Comparison of ENCODE assay signal across 10 cellular contexts in the genomic region with DNA sequence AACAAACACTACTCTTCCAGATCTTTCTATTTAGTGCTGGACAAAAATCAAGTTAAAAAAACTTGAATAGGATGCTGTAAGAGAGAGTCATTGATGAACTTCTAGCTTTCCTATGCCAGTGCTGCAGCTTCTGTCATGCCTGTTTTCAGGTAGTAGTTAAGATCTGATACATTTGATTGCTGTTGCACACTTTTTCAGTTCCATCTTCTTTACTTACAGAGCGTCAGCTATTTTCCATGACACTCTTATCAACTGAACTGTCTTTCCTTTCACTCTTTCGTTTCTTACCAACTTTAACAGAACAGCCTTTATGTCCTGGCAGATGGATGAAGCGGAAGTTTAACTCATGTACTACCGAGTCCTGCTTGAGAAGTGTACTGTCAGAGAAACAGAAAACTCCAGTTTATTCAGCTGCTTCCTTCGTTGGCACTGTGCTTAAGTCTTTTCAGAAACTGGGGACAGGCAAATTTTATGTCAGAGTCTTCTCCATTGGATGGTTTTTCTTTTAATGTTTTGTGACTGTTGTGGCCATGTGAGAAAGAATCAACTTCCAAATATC.
"Had no signal": no experiment of that assay in that cellular context is flagged by ENCODE, and none has a peak within 500 bp of the region (broad histone marks: within the 10 kb centered on the region; RNA-seq: fewer than 3 reads in every experiment).

No MANE protein-coding gene starts in this region.

- H3K9me3 ChIP-seq: ascending aorta, breast epithelium, thyroid gland had no signal

- DNase-seq: activated CD4-positive, alpha-beta T cell treated with anti-CD3 and anti-CD28 coated beads, Interleukin-2, amount 10 ng/mL, durations not matched to agents 7 days and 5 days; activated naive CD4-positive, alpha-beta T cell treated with anti-CD3 and anti-CD28 coated beads, Interleukin-2, amount 10 ng/mL, durations not matched to agents 7 days and 5 days; activated T-cell treated with anti-CD3 and anti-CD28 coated beads for 4 hours; erythroblast; islet precursor cell; naive thymus-derived CD4-positive, alpha-beta T cell; stimulated activated CD4-positive, alpha-beta T cell treated with anti-CD3 and anti-CD28 coated beads, Interleukin-2, amount 100 ng/mL, for 24 hours; thyroid gland had no signal

- H3K36me3 ChIP-seq: ascending aorta, breast epithelium, thyroid gland had no signal

- H3K4me1 ChIP-seq: ascending aorta, breast epithelium, thyroid gland had no signal

- ATAC-seq: naive thymus-derived CD4-positive, alpha-beta T cell had no signal

- H3K27me3 ChIP-seq: ascending aorta, breast epithelium, thyroid gland had no signal

- H3K27ac ChIP-seq: ascending aorta, breast epithelium, thyroid gland had no signal

- H3K4me3 ChIP-seq: ascending aorta, breast epithelium, thyroid gland had no signal
